2 cellular contexts compared by ENCODE assay signal in genomic region chr7:143069912-143070500, GRCh38.
TF ChIP-seq lines count a peak whose summit lies in the region.

No MANE protein-coding gene starts in this region.

TF ChIP-seq in SK-N-SH treated with all-trans-retinoic acid at 6 μM for 48 hours, 23 proteins besides CTCF, POLR2A, EP300 and RAD21 (continued from another document):
- TF ChIP-seq CREB5 (CRISPR knock-in tag; IDR thresholded peaks at IDR 0.05; ENCODE audit: low read depth) = no peak
- TF ChIP-seq CSDC2 (CRISPR knock-in tag; IDR thresholded peaks at IDR 0.05) = no peak
- TF ChIP-seq ZNF70 (CRISPR knock-in tag; IDR thresholded peaks at IDR 0.05) = no peak
- no peak for TF ChIP-seq ZNF565 (CRISPR knock-in tag; conservative IDR thresholded peaks at IDR 0.05; ENCODE audit: low read depth)
- no peak for TF ChIP-seq RARB (CRISPR knock-in tag; IDR thresholded peaks at IDR 0.05)
- no peak for TF ChIP-seq GLIS3 (CRISPR knock-in tag; IDR thresholded peaks at IDR 0.05)
- no peak for TF ChIP-seq TSHZ2 (CRISPR knock-in tag; IDR thresholded peaks at IDR 0.05)
- no peak for TF ChIP-seq BACH2 (CRISPR knock-in tag; IDR thresholded peaks at IDR 0.05; ENCODE audit: borderline replicate concordance)
- TF ChIP-seq PATZ1 (CRISPR knock-in tag; IDR thresholded peaks at IDR 0.05; ENCODE audit: borderline replicate concordance) = no peak
- no peak for TF ChIP-seq PPARA (CRISPR knock-in tag; IDR thresholded peaks at IDR 0.05; ENCODE audit: borderline replicate concordance)
- TF ChIP-seq, protein P1, sequence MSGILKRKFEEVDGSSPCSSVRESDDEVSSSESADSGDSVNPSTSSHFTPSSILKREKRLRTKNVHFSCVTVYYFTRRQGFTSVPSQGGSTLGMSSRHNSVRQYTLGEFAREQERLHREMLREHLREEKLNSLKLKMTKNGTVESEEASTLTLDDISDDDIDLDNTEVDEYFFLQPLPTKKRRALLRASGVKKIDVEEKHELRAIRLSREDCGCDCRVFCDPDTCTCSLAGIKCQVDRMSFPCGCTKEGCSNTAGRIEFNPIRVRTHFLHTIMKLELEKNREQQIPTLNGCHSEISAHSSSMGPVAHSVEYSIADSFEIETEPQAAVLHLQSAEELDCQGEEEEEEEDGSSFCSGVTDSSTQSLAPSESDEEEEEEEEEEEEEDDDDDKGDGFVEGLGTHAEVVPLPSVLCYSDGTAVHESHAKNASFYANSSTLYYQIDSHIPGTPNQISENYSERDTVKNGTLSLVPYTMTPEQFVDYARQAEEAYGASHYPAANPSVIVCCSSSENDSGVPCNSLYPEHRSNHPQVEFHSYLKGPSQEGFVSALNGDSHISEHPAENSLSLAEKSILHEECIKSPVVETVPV (CRISPR knock-in tag; IDR thresholded peaks at IDR 0.05) = no peak
- no peak for TF ChIP-seq ZC3H10 (CRISPR knock-in tag; IDR thresholded peaks at IDR 0.05)
TF ChIP-seq in SK-N-SH treated with all-trans-retinoic acid at 6 μM for 48 hours: peak in this region for 0.

TF ChIP-seq in SK-N-SH, 30 proteins besides CTCF, POLR2A, EP300 and RAD21 (continued from another document):
- TF ChIP-seq USF2 (IDR thresholded peaks at IDR 0.05; ENCODE audit: borderline replicate concordance, low read depth, low read length) (no peak), CHD2 (IDR thresholded peaks at IDR 0.05; ENCODE audit: low read length, partially characterized antibody) (no peak), NFIC (IDR thresholded peaks at IDR 0.05; ENCODE audit: borderline replicate concordance) (no peak), POLR2AphosphoS5 (IDR thresholded peaks at IDR 0.05; ENCODE audit: low read depth, low read length) (no peak), RCOR1 (IDR thresholded peaks at IDR 0.05; ENCODE audit: low read length) (no peak), SIN3A (IDR thresholded peaks at IDR 0.05; ENCODE audit: borderline replicate concordance, low read depth, low read length) (no peak), NRF1 (IDR thresholded peaks at IDR 0.05; ENCODE audit: low read depth, low read length) (no peak)
- TF ChIP-seq, protein P2, sequence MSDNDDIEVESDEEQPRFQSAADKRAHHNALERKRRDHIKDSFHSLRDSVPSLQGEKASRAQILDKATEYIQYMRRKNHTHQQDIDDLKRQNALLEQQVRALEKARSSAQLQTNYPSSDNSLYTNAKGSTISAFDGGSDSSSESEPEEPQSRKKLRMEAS (IDR thresholded peaks at IDR 0.05; ENCODE audit: low read depth) = no peak
TF ChIP-seq in SK-N-SH: peak in this region for 0.
